8 cellular contexts compared by ENCODE assay signal in genomic region chr1:85202092-85202863, GRCh38. TPM values are rescaled to one million over a fixed set of nuclear protein-coding genes. Genes with fewer than 3 reads are reported as not detected.
A peak's percentile ranks its signal among the peaks of the same experiment; 100 is the strongest.
DNase-seq lines count a peak whose midpoint lies in the region; ATAC-seq and TF ChIP-seq lines count a peak whose summit lies in the region.

No MANE protein-coding gene starts in this region.

- no peaks in the 10 kb centered on the region for H3K27me3 Mint-ChIP-seq in activated naive CD4-positive, alpha-beta T cell treated with anti-CD3 and anti-CD28 coated beads, Interleukin-2, amount 50 U/mL, for 24 hours
- peaks cover 9% of the 10 kb centered on the region for H3K27me3 Mint-ChIP-seq in T-helper 17 cell

- H3K27me3 ChIP-seq in iPS DF 6.9 (ENCODE audit: control insufficient read depth, insufficient read depth, low read length) (no peaks in the 10 kb centered on the region), stomach (peaks cover 0 to 30% (median 0%) of the 10 kb centered on the region in 3 donors)

- H3K36me3 ChIP-seq in iPS DF 6.9 (ENCODE audit: control insufficient read depth, insufficient read depth, low read length) (no peaks in the 10 kb centered on the region), stomach (no peaks in the 10 kb centered on the region)

- no CpG with 5 or more reads among the region's 14 CpGs for WGBS in iPS DF 6.9 (ENCODE audit: insufficient coverage, insufficient read length)
- WGBS in stomach, 5 donors: 8 to 13% (median 10%) methylated on average over 14 of the region's 14 CpGs

- no peaks in the 10 kb centered on the region for H3K4me1 ChIP-seq in iPS DF 6.9 (ENCODE audit: control insufficient read depth, insufficient read depth, low read length)
- peaks cover 6 to 50% (median 24%) of the 10 kb centered on the region in 4 donors for H3K4me1 ChIP-seq in stomach

- H3K27ac Mint-ChIP-seq in activated naive CD4-positive, alpha-beta T cell treated with anti-CD3 and anti-CD28 coated beads, Interleukin-2, amount 50 U/mL, for 24 hours: peak overlapping the region; percentile 93
- H3K27ac Mint-ChIP-seq in T-helper 17 cell: peak overlapping the region; percentile 92

- intact Hi-C loops in stomach (cut with DNase I; ENCODE audit: low total_unique reads): no loop called here

- peak overlapping the region; percentile 94; the same call in 1 of the 2 replicates for H3K4me3 ChIP-seq in iPS DF 6.9 (ENCODE audit: low read length)
- H3K4me3 ChIP-seq in stomach: peak overlapping the region; percentile 88 to 98 (median 93)

- no peak for TF ChIP-seq CTCF in stomach (IDR thresholded peaks at IDR 0.05)

- peak overlapping the region; percentile 95 for H3K4me3 Mint-ChIP-seq in activated naive CD4-positive, alpha-beta T cell treated with anti-CD3 and anti-CD28 coated beads, Interleukin-2, amount 50 U/mL, for 24 hours
- peak overlapping the region; percentile 98 for H3K4me3 Mint-ChIP-seq in T-helper 17 cell

- H3K9me3 ChIP-seq in T-helper 17 cell (ENCODE audit: control insufficient read depth, low read length, poor library complexity, severe bottlenecking) (no peaks in the 10 kb centered on the region), iPS DF 6.9 (ENCODE audit: control insufficient read depth, insufficient read depth, low read length) (no peaks in the 10 kb centered on the region), stomach (no peaks in the 10 kb centered on the region)

- H3K27ac ChIP-seq in iPS DF 6.9 (ENCODE audit: low read length) (no peak overlapping the region), stomach (peak overlapping the region; percentile 97 to 98 (median 98))

- H3K4me1 Mint-ChIP-seq in activated naive CD4-positive, alpha-beta T cell treated with anti-CD3 and anti-CD28 coated beads, Interleukin-2, amount 50 U/mL, for 24 hours: peaks cover 40% of the 10 kb centered on the region
- peaks cover 18% of the 10 kb centered on the region for H3K4me1 Mint-ChIP-seq in T-helper 17 cell

- H3K36me3 Mint-ChIP-seq in activated naive CD4-positive, alpha-beta T cell treated with anti-CD3 and anti-CD28 coated beads, Interleukin-2, amount 50 U/mL, for 24 hours: no peaks in the 10 kb centered on the region
- H3K36me3 Mint-ChIP-seq in T-helper 17 cell (ENCODE audit: low read depth): peaks cover 3% of the 10 kb centered on the region

- no peak for TF ChIP-seq POLR2A in stomach (IDR thresholded peaks at IDR 0.05)

- no peak for ATAC-seq in T-helper 17 cell
- ATAC-seq in GM19351 (IDR thresholded peaks at IDR 0.05; ENCODE audit: unreplicated experiment): no peak

- H3K9me3 Mint-ChIP-seq in activated naive CD4-positive, alpha-beta T cell treated with anti-CD3 and anti-CD28 coated beads, Interleukin-2, amount 50 U/mL, for 24 hours: no peaks in the 10 kb centered on the region

- TF ChIP-seq EP300 in stomach (IDR thresholded peaks at IDR 0.05): no peak

- no peak for DNase-seq in activated naive CD4-positive, alpha-beta T cell treated with anti-CD3 and anti-CD28 coated beads, Interleukin-2, amount 50 U/mL, for 16 hours
- DNase-seq in T-helper 17 cell: no peak
- DNase-seq in iPS DF 6.9 (ENCODE audit: low read depth, low spot score): no peak
- DNase-seq in stomach: no peak
- no peak for DNase-seq in NCI-H1436 treated with DMSO at 0.1 percent for 48 hours (lab: John Stamatoyannopoulos, UW)
- no peak for DNase-seq in NCI-H774 (lab: John Stamatoyannopoulos, UW)

RNA-seq across cellular contexts. Expression of gene SYDE2, which starts 1.5 kb away (rescaled TPM):
- 1 to 10 TPM; 2.7 to 2.8 TPM for total RNA-seq in T-helper 17 cell
- total RNA-seq in stomach: 10 to 100 TPM; 13.0 to 45.3 (median 36.6) TPM
- polyA plus RNA-seq in stomach: 1 to 10 TPM in 2 of 3 donors, under 1 TPM in 1; 0.75 to 1.2 (median 1.2) TPM

RNA-seq across cellular contexts. Expression of gene C1orf52, which starts 57.2 kb away (rescaled TPM):
- 10 to 100 TPM; 51.5 to 51.7 TPM for total RNA-seq in T-helper 17 cell
- 10 to 100 TPM in 3 of 5 donors, 1 to 10 TPM in 2; 5.8 to 39.3 (median 23.5) TPM for total RNA-seq in stomach
- 10 to 100 TPM; 11.1 to 16.8 (median 11.9) TPM for polyA plus RNA-seq in stomach
